Comparison of ENCODE assay signal across 8 cellular contexts in the genomic region with DNA sequence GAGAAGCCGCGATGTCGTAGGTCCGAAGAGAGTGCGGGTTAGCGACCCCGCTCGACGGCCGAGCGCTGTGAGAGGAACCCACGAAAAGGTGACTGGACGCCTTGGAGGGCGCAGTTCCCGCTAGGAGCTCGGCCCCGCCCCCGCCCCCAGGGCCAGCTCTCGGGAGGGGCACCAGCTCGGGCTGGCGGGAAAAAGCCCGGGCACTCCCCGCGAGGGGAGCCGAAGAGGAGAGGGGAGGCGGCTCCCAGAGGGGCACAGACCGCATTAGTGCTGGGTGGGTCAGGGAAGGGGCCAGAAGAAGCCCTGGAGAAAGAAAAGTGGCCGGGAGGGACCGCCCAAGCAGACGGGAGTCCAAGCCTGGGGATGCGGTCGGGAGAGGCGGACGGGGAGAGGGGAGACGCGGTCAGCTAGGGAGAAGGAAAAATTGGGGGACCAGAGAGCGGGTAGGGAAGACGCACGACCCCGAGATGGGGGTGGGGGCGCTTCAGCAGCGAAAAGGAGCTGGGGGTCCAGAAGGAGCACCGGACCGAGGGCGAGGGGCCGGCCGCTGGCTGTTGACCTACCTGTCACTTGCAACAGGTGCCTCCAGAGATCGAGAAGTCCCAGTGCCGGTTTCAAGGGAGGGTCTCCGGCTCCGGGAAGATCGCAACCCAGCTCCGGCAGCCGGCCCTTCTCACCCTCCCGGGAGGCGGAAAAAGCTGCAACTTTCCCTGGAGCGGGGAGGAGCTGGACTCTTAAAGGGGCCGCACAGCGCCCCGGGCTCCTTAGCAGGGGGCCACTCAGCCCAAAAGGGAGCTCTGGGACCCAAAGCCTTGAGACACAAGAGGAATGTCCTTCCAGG. TPM values are rescaled to one million over a fixed set of nuclear protein-coding genes. Genes with fewer than 3 reads are reported as not detected.
DNase-seq lines count a peak whose midpoint lies in the region; ATAC-seq, FAIRE-seq and TF ChIP-seq lines count a peak whose summit lies in the region.

A gene (minus strand): TSS at position 681 of the 841 bp plus-strand sequence. CDS start 30,084 bp downstream, outside the sequence.

- H3K36me3 ChIP-seq in iPS-20b (ENCODE audit: insufficient read depth, low read depth, low read length): no peaks in the 10 kb centered on the region
- H3K36me3 ChIP-seq in small intestine (ENCODE audit: control insufficient read depth in 2 of 2, insufficient read depth in 2 of 2, low read length in 2 of 2): no peaks in the 10 kb centered on the region

- no peak for ATAC-seq in HG02763 (IDR thresholded peaks at IDR 0.05; ENCODE audit: unreplicated experiment)

- H3K9me3 ChIP-seq in iPS-20b (ENCODE audit: insufficient read depth, low read depth, low read length) (no peaks in the 10 kb centered on the region), small intestine (ENCODE audit: control insufficient read depth, low read depth) (no peaks in the 10 kb centered on the region)

- peaks cover 77% of the 10 kb centered on the region for H3K27me3 Mint-ChIP-seq in activated T-cell treated with anti-CD3 and anti-CD28 coated beads, Interleukin-2, amount 50 U/mL, for 24 hours
- H3K27me3 Mint-ChIP-seq in activated T-helper 1 cell treated with anti-CD3 and anti-CD28 coated beads, Interleukin-12 subunit alpha, Interleukin-12 subunit beta, Interleukin-2, Interleukin-4 antibody, amounts not matched to agents 30 ng/mL and 10 ng/mL and 1 ng/mL, durations not matched to agents 14 hours and 24 hours and 36 hours (ENCODE audit: insufficient read depth): peaks cover 30% of the 10 kb centered on the region

- peaks cover 47% of the 10 kb centered on the region for H3K27me3 ChIP-seq in iPS-20b (ENCODE audit: insufficient read depth, low read length)
- H3K27me3 ChIP-seq in small intestine (ENCODE audit: control insufficient read depth in 2 of 2, insufficient read depth in 2 of 2, low read length in 2 of 2): no peaks in the 10 kb centered on the region

- intact Hi-C loops in activated T-helper 1 cell treated with anti-CD3 and anti-CD28 coated beads, Interleukin-12 subunit alpha, Interleukin-12 subunit beta, Interleukin-2, Interleukin-4 antibody, amounts not matched to agents 30 ng/mL and 10 ng/mL and 1 ng/mL, durations not matched to agents 14 hours and 24 hours and 36 hours (cut with micrococcal nuclease): no loop called here

- H3K4me3 ChIP-seq in astrocyte of the cerebellum (ENCODE audit: low read depth, low read length) (peak within 1 kb of the TSS; percentile 66), iPS-20b (ENCODE audit: low read length) (peak within 1 kb of the TSS; percentile 69), small intestine (ENCODE audit: low read depth in 1 of 2, low read length in 2 of 2) (peak within 1 kb of the TSS; percentile 57 to 79)

- no peaks in the 10 kb centered on the region for H3K4me1 Mint-ChIP-seq in activated T-cell treated with anti-CD3 and anti-CD28 coated beads, Interleukin-2, amount 50 U/mL, for 24 hours (ENCODE audit: low read depth)
- H3K4me1 Mint-ChIP-seq in activated T-helper 1 cell treated with anti-CD3 and anti-CD28 coated beads, Interleukin-12 subunit alpha, Interleukin-12 subunit beta, Interleukin-2, Interleukin-4 antibody, amounts not matched to agents 30 ng/mL and 10 ng/mL and 1 ng/mL, durations not matched to agents 14 hours and 24 hours and 36 hours (ENCODE audit: low read depth): no peaks in the 10 kb centered on the region

- H3K27ac ChIP-seq in iPS-20b (ENCODE audit: low read length) (no peak within 1 kb of the TSS), small intestine (ENCODE audit: low read depth in 1 of 2, low read length in 1 of 2) (no peak within 1 kb of the TSS)

- H3K27ac Mint-ChIP-seq in activated T-cell treated with anti-CD3 and anti-CD28 coated beads, Interleukin-2, amount 50 U/mL, for 24 hours: no peak within 1 kb of the TSS
- no peak within 1 kb of the TSS for H3K27ac Mint-ChIP-seq in activated T-helper 1 cell treated with anti-CD3 and anti-CD28 coated beads, Interleukin-12 subunit alpha, Interleukin-12 subunit beta, Interleukin-2, Interleukin-4 antibody, amounts not matched to agents 30 ng/mL and 10 ng/mL and 1 ng/mL, durations not matched to agents 14 hours and 24 hours and 36 hours

- DNase-seq in activated T-cell treated with anti-CD3 and anti-CD28 coated beads, Interleukin-2, amount 50 U/mL, for 24 hours: no peak
- no peak for DNase-seq in activated T-cell treated with anti-CD3 and anti-CD28 coated beads, Interleukin-2, amount 50 U/mL, for 48 hours
- no peak for DNase-seq in astrocyte of the cerebellum (ENCODE audit: low read depth)
- peak; percentile 30 for DNase-seq in small intestine
- no peak for DNase-seq in activated T-helper 1 cell treated with anti-CD3 and anti-CD28 coated beads, Interleukin-12 subunit alpha, Interleukin-12 subunit beta, Interleukin-2, Interleukin-4 antibody, amounts not matched to agents 30 ng/mL and 10 ng/mL and 1 ng/mL, durations not matched to agents 14 hours and 24 hours and 36 hours (ENCODE audit: low spot score)
- no peak for DNase-seq in stimulated activated CD4-positive, alpha-beta T cell treated with anti-CD3 and anti-CD28 coated beads, Interleukin-1b, Interleukin-23, amount 100 ng/mL, for 48 hours

- FAIRE-seq in small intestine (lab: Jason Lieb, UNC): no peak

- H3K4me1 ChIP-seq in iPS-20b (ENCODE audit: insufficient read depth, low read length) (no peaks in the 10 kb centered on the region), small intestine (ENCODE audit: control insufficient read depth in 2 of 2, insufficient read depth in 1 of 2, low read depth in 1 of 2, low read length in 1 of 2) (no peaks in the 10 kb centered on the region)

- H3K4me3 Mint-ChIP-seq in activated T-cell treated with anti-CD3 and anti-CD28 coated beads, Interleukin-2, amount 50 U/mL, for 24 hours: peak within 1 kb of the TSS; percentile 10
- no peak within 1 kb of the TSS for H3K4me3 Mint-ChIP-seq in activated T-helper 1 cell treated with anti-CD3 and anti-CD28 coated beads, Interleukin-12 subunit alpha, Interleukin-12 subunit beta, Interleukin-2, Interleukin-4 antibody, amounts not matched to agents 30 ng/mL and 10 ng/mL and 1 ng/mL, durations not matched to agents 14 hours and 24 hours and 36 hours

- no peaks in the 10 kb centered on the region for H3K9me3 Mint-ChIP-seq in activated T-cell treated with anti-CD3 and anti-CD28 coated beads, Interleukin-2, amount 50 U/mL, for 24 hours
- no peaks in the 10 kb centered on the region for H3K9me3 Mint-ChIP-seq in activated T-helper 1 cell treated with anti-CD3 and anti-CD28 coated beads, Interleukin-12 subunit alpha, Interleukin-12 subunit beta, Interleukin-2, Interleukin-4 antibody, amounts not matched to agents 30 ng/mL and 10 ng/mL and 1 ng/mL, durations not matched to agents 14 hours and 24 hours and 36 hours

- no peaks in the 10 kb centered on the region for H3K36me3 Mint-ChIP-seq in activated T-cell treated with anti-CD3 and anti-CD28 coated beads, Interleukin-2, amount 50 U/mL, for 24 hours (ENCODE audit: low read depth)
- no peaks in the 10 kb centered on the region for H3K36me3 Mint-ChIP-seq in activated T-helper 1 cell treated with anti-CD3 and anti-CD28 coated beads, Interleukin-12 subunit alpha, Interleukin-12 subunit beta, Interleukin-2, Interleukin-4 antibody, amounts not matched to agents 30 ng/mL and 10 ng/mL and 1 ng/mL, durations not matched to agents 14 hours and 24 hours and 36 hours (ENCODE audit: low read depth)

- TF ChIP-seq CTCF in astrocyte of the cerebellum (IDR thresholded peaks at IDR 0.05; ENCODE audit: low read depth, low read length, missing control alignments): no peak

- in situ Hi-C loops in astrocyte of the cerebellum (cut with HindIII; ENCODE audit: low sequenced_read_pairs): no loop called here

- 3 to 42% (median 9%) methylated on average over 31 to 60 of the region's 60 CpGs for WGBS in small intestine, 3 donors

- no peak within 1 kb of the TSS for H3K9ac ChIP-seq in iPS-20b (ENCODE audit: low read depth, low read length)

RNA-seq across cellular contexts. Expression of the gene that starts here (rescaled TPM):
- polyA plus RNA-seq in small intestine: 1 to 10 TPM; 3.8 to 6.2 (median 4.6) TPM
- total RNA-seq in activated T-helper 1 cell treated with anti-CD3 and anti-CD28 coated beads, Interleukin-12 subunit alpha, Interleukin-12 subunit beta, Interleukin-2, Interleukin-4 antibody, amounts not matched to agents 30 ng/mL and 10 ng/mL and 1 ng/mL, durations not matched to agents 14 hours and 24 hours and 36 hours: not detected in 2 replicates
